ENCODE assay signal across 8 cellular contexts in genomic region chr5:5494489-5495402, GRCh38.
DNase-seq lines count a peak whose midpoint lies in the region; ATAC-seq and TF ChIP-seq lines count a peak whose summit lies in the region.

No MANE protein-coding gene starts in this region.

- CTCF ChIA-PET in Caco-2 (lab: Charles Lee) = interaction anchor here (0.6 kb wide), 1 partner anchor 180 kb away, joined by 3 read pairs; no protein-coding TSS in a partner anchor
- CTCF ChIA-PET in activated CD4-positive, alpha-beta memory T cell treated with anti-CD3 and anti-CD28 coated beads for 36 hours (lab: Charles Lee) = interaction anchor here (0.9 to 1.1 kb wide), 2 partner anchors 19 to 745 kb away, joined by 3 read pairs; no protein-coding TSS in a partner anchor

- intact Hi-C loops in Caco-2 (cut with micrococcal nuclease; ENCODE audit: unreplicated experiment) = loop anchor here (5.0 to 10.0 kb wide), 3 partner anchors 220 to 780 kb away; no protein-coding TSS in a partner anchor
- intact Hi-C loops in activated CD4-positive, alpha-beta memory T cell treated with anti-CD3 and anti-CD28 coated beads for 36 hours (cut with micrococcal nuclease) = loop anchor here (5.0 to 10.0 kb wide), 2 partner anchors 200 to 1083 kb away; no protein-coding TSS in a partner anchor

- no peak overlapping the region for H3K9ac ChIP-seq in Karpas-422 (ENCODE audit: low read length)
- peak overlapping the region; percentile 34 for H3K9ac ChIP-seq in mesenchymal stem cell (ENCODE audit: low read length)

- no peak overlapping the region for H3K4ac ChIP-seq in mesenchymal stem cell (ENCODE audit: low read depth in 1 of 2, low read length in 2 of 2)

- no peaks in the 10 kb centered on the region for H3K79me2 ChIP-seq in Karpas-422 (ENCODE audit: low read length)

- H3K27ac ChIP-seq in Karpas-422 (ENCODE audit: low read length) (no peak overlapping the region), mesenchymal stem cell (ENCODE audit: low read length, poor library complexity, severe bottlenecking) (no peak overlapping the region)

- no peaks in the 10 kb centered on the region for H3K79me1 ChIP-seq in mesenchymal stem cell (replicated peaks; ENCODE audit: low read length, poor library complexity, severe bottlenecking)

- H3K4me3 Mint-ChIP-seq in Caco-2 (ENCODE audit: unreplicated experiment) = no peak overlapping the region
- H3K4me3 Mint-ChIP-seq in activated CD4-positive, alpha-beta memory T cell treated with anti-CD3 and anti-CD28 coated beads for 36 hours = no peak overlapping the region

- H3K4me1 ChIP-seq in Caco-2 (no peaks in the 10 kb centered on the region), Karpas-422 (ENCODE audit: low read length) (peaks cover 7% of the 10 kb centered on the region), mesenchymal stem cell (ENCODE audit: control insufficient read depth, insufficient read depth, low read depth, low read length) (peaks cover 10% of the 10 kb centered on the region)

- H4K91ac ChIP-seq in mesenchymal stem cell (ENCODE audit: low read length) = no peak overlapping the region

- H3K4me1 Mint-ChIP-seq in Caco-2 (ENCODE audit: low read depth, unreplicated experiment) = no peaks in the 10 kb centered on the region
- H3K4me1 Mint-ChIP-seq in activated CD4-positive, alpha-beta memory T cell treated with anti-CD3 and anti-CD28 coated beads for 36 hours (ENCODE audit: low read depth) = peaks cover 14% of the 10 kb centered on the region

- H4K20me1 ChIP-seq in Karpas-422 (ENCODE audit: insufficient read depth, low read depth, low read length) = no peaks in the 10 kb centered on the region

- no peaks in the 10 kb centered on the region for H3K9me2 ChIP-seq in Karpas-422 (replicated peaks; ENCODE audit: insufficient read depth, low read length)

- no peak overlapping the region for H2BK12ac ChIP-seq in mesenchymal stem cell (ENCODE audit: low read length in 2 of 2)

- no peak overlapping the region for H3K18ac ChIP-seq in mesenchymal stem cell (ENCODE audit: low read depth in 1 of 2, low read length in 2 of 2)

- DNase-seq in Caco-2 (peak; percentile 58 to 71), Karpas-422 (peak; percentile 93), mesenchymal stem cell (peak; percentile 22), NCI-H82 (lab: John Stamatoyannopoulos, UW) (no peak)
- peak; percentile 84 for DNase-seq in activated CD4-positive, alpha-beta memory T cell treated with anti-CD3 and anti-CD28 coated beads for 36 hours
- DNase-seq in effector CD4-positive, alpha-beta T cell = peak; percentile 72
- peak; percentile 70 to 78 for DNase-seq in stimulated activated CD8-positive, alpha-beta memory T cell treated with anti-CD3 and anti-CD28 coated beads, Interleukin-7, amount 100 ng/mL, for 1 hour (ENCODE audit: low read depth in 2 of 2)

- H3K36me3 Mint-ChIP-seq in Caco-2 (ENCODE audit: insufficient read depth, unreplicated experiment) = peaks cover 7% of the 10 kb centered on the region
- peaks cover under 1% of the 10 kb centered on the region for H3K36me3 Mint-ChIP-seq in activated CD4-positive, alpha-beta memory T cell treated with anti-CD3 and anti-CD28 coated beads for 36 hours

- BruUV-seq in Caco-2 (replicated peaks; lab: Mats Ljungman, UMichigan) = no TSS peak

- WGBS in mesenchymal stem cell = 28% methylated on average over 49 of the region's 62 CpGs

- H3K36me3 ChIP-seq in Caco-2 (ENCODE audit: control insufficient read depth, insufficient read depth, low read length) (no peaks in the 10 kb centered on the region), Karpas-422 (ENCODE audit: insufficient read depth, low read length) (no peaks in the 10 kb centered on the region), mesenchymal stem cell (ENCODE audit: control insufficient read depth in 1 of 2, insufficient read depth in 2 of 2, low read depth in 1 of 2, low read length in 2 of 2) (peaks cover 5 to 13% of the 10 kb centered on the region in 2 experiments)

- no peak overlapping the region for H2BK15ac ChIP-seq in mesenchymal stem cell (ENCODE audit: low read depth, poor library complexity, severe bottlenecking)

- H4K8ac ChIP-seq in mesenchymal stem cell (ENCODE audit: low read length) = no peak overlapping the region

- no peak overlapping the region for H3K23ac ChIP-seq in mesenchymal stem cell (ENCODE audit: low read length in 2 of 2)

- no peak overlapping the region for H3K14ac ChIP-seq in mesenchymal stem cell (ENCODE audit: low read length in 2 of 2)

- no peak overlapping the region for H2BK5ac ChIP-seq in mesenchymal stem cell (ENCODE audit: low read depth, low read length, poor library complexity, severe bottlenecking)

- no peak overlapping the region for H2AFZ ChIP-seq in Karpas-422 (ENCODE audit: low read length)
- H2AFZ ChIP-seq in mesenchymal stem cell (ENCODE audit: low read depth, low read length) = no peak overlapping the region

- H3K9me3 ChIP-seq in Caco-2 = no peaks in the 10 kb centered on the region
- H3K9me3 ChIP-seq in Karpas-422 (ENCODE audit: low read length) = no peaks in the 10 kb centered on the region
- no peaks in the 10 kb centered on the region for H3K9me3 ChIP-seq in mesenchymal stem cell (ENCODE audit: control insufficient read depth, low read length)

- no peak overlapping the region for H2AK5ac ChIP-seq in mesenchymal stem cell (ENCODE audit: low read length, severe bottlenecking)

- no peak for TF ChIP-seq CTCF in Caco-2 (IDR thresholded peaks at IDR 0.05; ENCODE audit: insufficient read depth in 1 of 2, low read depth in 1 of 2, low read length in 1 of 2, severe bottlenecking in 1 of 2, unreplicated experiment in 1 of 2)

- H3K27ac Mint-ChIP-seq in Caco-2 (ENCODE audit: unreplicated experiment) = no peak overlapping the region
- no peak overlapping the region for H3K27ac Mint-ChIP-seq in activated CD4-positive, alpha-beta memory T cell treated with anti-CD3 and anti-CD28 coated beads for 36 hours

- ATAC-seq in GM21528 (IDR thresholded peaks at IDR 0.05; ENCODE audit: low FRiP score, unreplicated experiment) = peak; percentile 76

- H3K4me3 ChIP-seq in Caco-2 (ENCODE audit: low read depth, low read length) (no peak overlapping the region), Karpas-422 (ENCODE audit: low read length) (no peak overlapping the region), mesenchymal stem cell (ENCODE audit: insufficient read depth in 1 of 2, low read depth in 1 of 2, low read length in 2 of 2) (peak overlapping the region; percentile 38 to 60)

- no peaks in the 10 kb centered on the region for H3K27me3 Mint-ChIP-seq in Caco-2 (ENCODE audit: insufficient read depth, unreplicated experiment)
- peaks cover 11% of the 10 kb centered on the region for H3K27me3 Mint-ChIP-seq in activated CD4-positive, alpha-beta memory T cell treated with anti-CD3 and anti-CD28 coated beads for 36 hours

- H3K4me2 ChIP-seq in Karpas-422 (ENCODE audit: low read depth, low read length, poor library complexity, severe bottlenecking) (peak overlapping the region; percentile 24), mesenchymal stem cell (ENCODE audit: low read length, poor library complexity, severe bottlenecking) (peak overlapping the region; percentile 53)

- H2BK120ac ChIP-seq in mesenchymal stem cell (ENCODE audit: low read depth, low read length) = no peak overlapping the region

- H3K27me3 ChIP-seq in Caco-2 (replicated peaks; ENCODE audit: control insufficient read depth, insufficient read depth, low read length) (no peaks in the 10 kb centered on the region), Karpas-422 (ENCODE audit: low read length) (no peaks in the 10 kb centered on the region), mesenchymal stem cell (ENCODE audit: control insufficient read depth in 1 of 2, insufficient read depth in 1 of 2, low read length in 2 of 2) (peaks cover 8 to 10% of the 10 kb centered on the region in 2 experiments)

- POLR2A ChIA-PET in Caco-2 (lab: Charles Lee) = no interaction called here
- POLR2A ChIA-PET in activated CD4-positive, alpha-beta memory T cell treated with anti-CD3 and anti-CD28 coated beads for 36 hours (lab: Charles Lee) = no interaction called here

- no peaks in the 10 kb centered on the region for H3K9me3 Mint-ChIP-seq in Caco-2 (ENCODE audit: unreplicated experiment)
- no peaks in the 10 kb centered on the region for H3K9me3 Mint-ChIP-seq in activated CD4-positive, alpha-beta memory T cell treated with anti-CD3 and anti-CD28 coated beads for 36 hours

Comparison
In these comparisons a context has a peak if more than half of its experiments do, and no peak if none do; other contexts are left out.
1. H3K4me3 ChIP-seq: peak in mesenchymal stem cell (2 of 2); none in Caco-2 (single experiment) and Karpas-422 (single experiment).